In genomic region chr13:94660695-94661324, GRCh38 we compare ENCODE assay signal across 9 cellular contexts. TPM values are rescaled to one million over a fixed set of nuclear protein-coding genes. Genes with fewer than 3 reads are reported as not detected.
A peak's percentile ranks its signal among the peaks of the same experiment; 100 is the strongest.
DNase-seq lines count a peak whose midpoint lies in the region; ATAC-seq, FAIRE-seq and TF ChIP-seq lines count a peak whose summit lies in the region.
"Had no signal": no experiment of that assay in that cellular context is flagged by ENCODE, and none has a peak within 500 bp of the region (broad histone marks: within the 10 kb centered on the region; RNA-seq: fewer than 3 reads in every experiment).

No MANE protein-coding gene starts in this region.

- TF ChIP-seq CTCF in OCI-LY7 (conservative IDR thresholded peaks at IDR 0.05; ENCODE audit: low read length): peak; percentile 46
- TF ChIP-seq CTCF in fibroblast of villous mesenchyme (IDR thresholded peaks at IDR 0.05; ENCODE audit: insufficient read depth, low read depth, low read length): peak; percentile 42
- TF ChIP-seq CTCF in kidney (IDR thresholded peaks at IDR 0.05; ENCODE audit: borderline replicate concordance, extremely low read depth, insufficient read depth): no peak

- FAIRE-seq in H54 (lab: Jason Lieb, UNC) (peak; percentile 75), kidney (lab: Jason Lieb, UNC) (no peak)

- TF ChIP-seq POLR2A in H54 (IDR thresholded peaks at IDR 0.05; ENCODE audit: low read depth, low read length): no peak

- H3K79me2 ChIP-seq in OCI-LY7 (ENCODE audit: insufficient read depth, low read depth, low read length): no peaks in the 10 kb centered on the region

- H3K4me2 ChIP-seq in OCI-LY7 (ENCODE audit: low read length): no peak overlapping the region

- POLR2A ChIA-PET in OCI-LY7 (lab: Charles Lee): no interaction called here

- peaks cover 27 to 35% of the 10 kb centered on the region in 2 donors for H3K27me3 Mint-ChIP-seq in stimulated activated naive B cell treated with anti-CD40 and anti-IgM and Interleukin-4, amounts not matched to agents 10 μg/mL and 1 μg/mL and 100 μg/mL, for 72 hours

- H3K36me3 Mint-ChIP-seq in stimulated activated naive B cell treated with anti-CD40 and anti-IgM and Interleukin-4, amounts not matched to agents 10 μg/mL and 1 μg/mL and 100 μg/mL, for 72 hours: no peaks in the 10 kb centered on the region

- no peak overlapping the region for H3K27ac ChIP-seq in OCI-LY7 (ENCODE audit: low read depth, low read length, poor library complexity, severe bottlenecking)
- H3K27ac ChIP-seq in kidney (ENCODE audit: low read depth in 2 of 2, low read length in 2 of 2): no peak overlapping the region

- no peaks in the 10 kb centered on the region for H3K9me2 ChIP-seq in OCI-LY7 (ENCODE audit: insufficient read depth, low read length)

- H3K9ac ChIP-seq in kidney (ENCODE audit: low read length in 2 of 2): no peak overlapping the region

- no peak for ATAC-seq in HG03025 (IDR thresholded peaks at IDR 0.05; ENCODE audit: low FRiP score, unreplicated experiment)
- no peak for ATAC-seq in stimulated activated naive B cell treated with anti-CD40 and anti-IgM and Interleukin-4, amounts not matched to agents 10 μg/mL and 1 μg/mL and 100 μg/mL, for 72 hours (replicated peaks)

- no peak overlapping the region for H2AFZ ChIP-seq in OCI-LY7 (ENCODE audit: low read length)

- no peaks in the 10 kb centered on the region for H4K20me1 ChIP-seq in OCI-LY7 (ENCODE audit: insufficient read depth, low read length)

- H3K27ac Mint-ChIP-seq in stimulated activated naive B cell treated with anti-CD40 and anti-IgM and Interleukin-4, amounts not matched to agents 10 μg/mL and 1 μg/mL and 100 μg/mL, for 72 hours: no peak overlapping the region

- CTCF ChIA-PET in OCI-LY7 (lab: Charles Lee; ENCODE audit: unreplicated experiment): no interaction called here

- no TSS peak for BruUV-seq in OCI-LY7 (replicated peaks; lab: Mats Ljungman, UMichigan)

- intact Hi-C loops in OCI-LY7 (cut with micrococcal nuclease; ENCODE audit: unreplicated experiment) (no loop called here), kidney (cut with DNase I) (no loop called here)

- H3K4me3 ChIP-seq in OCI-LY7 (ENCODE audit: low read depth, low read length, poor library complexity, severe bottlenecking): no peak overlapping the region
- H3K4me3 ChIP-seq in fibroblast of villous mesenchyme (ENCODE audit: low read depth, low read length): no peak overlapping the region
- no peak overlapping the region for H3K4me3 ChIP-seq in kidney (ENCODE audit: low read length in 2 of 2)

- H3K9me3 Mint-ChIP-seq in stimulated activated naive B cell treated with anti-CD40 and anti-IgM and Interleukin-4, amounts not matched to agents 10 μg/mL and 1 μg/mL and 100 μg/mL, for 72 hours: no peaks in the 10 kb centered on the region

- H3K4me1 ChIP-seq in OCI-LY7 (ENCODE audit: insufficient read depth, low read length, poor library complexity, severe bottlenecking) (no peaks in the 10 kb centered on the region), kidney (ENCODE audit: control insufficient read depth in 1 of 2, insufficient read depth in 1 of 2, low read depth in 1 of 2, low read length in 2 of 2) (no peaks in the 10 kb centered on the region)

- H3K9me3 ChIP-seq in OCI-LY7 (ENCODE audit: low read length): no peaks in the 10 kb centered on the region
- peaks cover 0 to 3% of the 10 kb centered on the region in 2 donors for H3K9me3 ChIP-seq in kidney (ENCODE audit: control insufficient read depth in 1 of 2, low read length in 2 of 2)

- H3K4me3 Mint-ChIP-seq in stimulated activated naive B cell treated with anti-CD40 and anti-IgM and Interleukin-4, amounts not matched to agents 10 μg/mL and 1 μg/mL and 100 μg/mL, for 72 hours: no peak overlapping the region

- peaks cover 1 to 8% of the 10 kb centered on the region in 2 donors for H3K4me1 Mint-ChIP-seq in stimulated activated naive B cell treated with anti-CD40 and anti-IgM and Interleukin-4, amounts not matched to agents 10 μg/mL and 1 μg/mL and 100 μg/mL, for 72 hours

- H3K36me3 ChIP-seq in OCI-LY7 (ENCODE audit: insufficient read depth, low read length): no peaks in the 10 kb centered on the region
- no peaks in the 10 kb centered on the region for H3K36me3 ChIP-seq in kidney (ENCODE audit: control insufficient read depth in 1 of 2, insufficient read depth in 2 of 2, low read length in 2 of 2)

- DNase-seq in Ammon's horn (ENCODE audit: low spot score) (peak; percentile 52), H54 (ENCODE audit: insufficient read length, low spot score) (no peak), OCI-LY7 (ENCODE audit: low spot score) (peak; percentile 0), fibroblast of villous mesenchyme (ENCODE audit: low read depth) (peak; percentile 39), kidney (no peak)
- DNase-seq in stimulated activated naive B cell treated with anti-CD40 and anti-IgM and Interleukin-4, amounts not matched to agents 10 μg/mL and 1 μg/mL and 100 μg/mL, for 72 hours: no peak
- DNase-seq in NK-92 treated with Interleukin-12 subunit alpha and Interleukin-12 subunit beta, amount 100 ng/mL, for 24 hours (lab: John Stamatoyannopoulos, UW): no peak
- DNase-seq: activated CD4-positive, alpha-beta T cell treated with anti-CD3 and anti-CD28 coated beads, Interleukin-2, amount 50 U/mL, for 4 hours had no signal

RNA-seq across cellular contexts. Expression of gene SOX21, which starts 51.5 kb away (rescaled TPM):
- total RNA-seq in OCI-LY7 (2014; rRNA removed; shearing (Covaris generic)): not detected in 2 replicates
- not detected in 2 replicates for total RNA-seq in OCI-LY7 (2022)
- total RNA-seq in fibroblast of villous mesenchyme: not detected in 2 replicates
- not detected for total RNA-seq in kidney
- not detected for polyA plus RNA-seq in kidney (ENCODE audit: insufficient read depth, low read depth, low replicate concordance)

RNA-seq across cellular contexts. Expression of gene GPR180, which starts 59.2 kb away (rescaled TPM):
- 3.7 and 3.9 TPM in 2 replicates for total RNA-seq in OCI-LY7 (2014; rRNA removed; shearing (Covaris generic))
- total RNA-seq in OCI-LY7 (2022) (4.1 and 4.7 TPM in 2 replicates), fibroblast of villous mesenchyme (12.6 and 28.1 TPM in 2 replicates), kidney (5.2 TPM)
- 1.8 TPM for polyA plus RNA-seq in kidney (ENCODE audit: insufficient read depth, low read depth, low replicate concordance)

Comparison
In these comparisons a context has a peak if more than half of its experiments do, and no peak if none do; other contexts are left out.
1. DNase-seq: peak in Ammon's horn (single experiment), OCI-LY7 (single experiment) and fibroblast of villous mesenchyme (single experiment); none in H54 (single experiment), kidney (single experiment), stimulated activated naive B cell treated with anti-CD40 and anti-IgM and Interleukin-4, amounts not matched to agents 10 μg/mL and 1 μg/mL and 100 μg/mL, for 72 hours (single experiment) and NK-92 treated with Interleukin-12 subunit alpha and Interleukin-12 subunit beta, amount 100 ng/mL, for 24 hours (single experiment).